17 cellular contexts compared by ENCODE assay signal in the genomic region with DNA sequence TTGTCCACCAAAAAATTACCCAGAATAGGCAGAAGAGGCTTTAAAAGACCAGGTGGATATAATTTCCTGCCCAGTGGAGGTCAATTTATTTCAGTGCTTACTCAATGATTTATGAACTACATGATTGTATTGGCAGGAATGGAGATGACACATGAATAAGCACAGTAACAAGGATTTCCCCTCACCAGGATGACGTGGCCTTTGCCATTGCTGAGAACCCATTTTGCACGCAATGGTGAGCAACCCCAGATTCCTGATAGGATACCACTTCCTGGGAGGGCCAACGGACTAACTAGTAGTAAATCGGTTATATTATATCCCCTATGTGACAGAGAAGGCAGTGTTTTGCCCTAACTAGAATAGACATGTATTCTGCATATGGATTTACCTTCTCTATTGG. TPM values are rescaled to one million over a fixed set of nuclear protein-coding genes. Genes with fewer than 3 reads are reported as not detected.
DNase-seq lines count a peak whose midpoint lies in the region; ATAC-seq, FAIRE-seq and TF ChIP-seq lines count a peak whose summit lies in the region.
"Had no signal": no experiment of that assay in that cellular context is flagged by ENCODE, and none has a peak within 500 bp of the region (broad histone marks: within the 10 kb centered on the region; RNA-seq: fewer than 3 reads in every experiment).

No MANE protein-coding gene starts in this region.

- no peaks in the 10 kb centered on the region for H3K9me3 ChIP-seq in BE2C

- in situ Hi-C loops in KBM-7 (cut with MboI; ENCODE audit: low pct_unique_long_range_greater_than_20kb, low sequenced_read_pairs) = no loop called here

- no peak for ATAC-seq in activated CD8-positive, alpha-beta memory T cell treated with anti-CD3 and anti-CD28 coated beads, Interleukin-2, amount 10 ng/mL, durations not matched to agents 7 days and 5 days

- H3K27ac Mint-ChIP-seq in activated CD8-positive, alpha-beta memory T cell treated with anti-CD3 and anti-CD28 coated beads, Interleukin-2, amount 10 ng/mL, durations not matched to agents 7 days and 5 days = no peak overlapping the region
- H3K27ac Mint-ChIP-seq: activated CD4-positive, alpha-beta memory T cell treated with anti-CD3 and anti-CD28 coated beads, Interleukin-2, amount 10 ng/mL, durations not matched to agents 7 days and 5 days; activated naive CD4-positive, alpha-beta T cell treated with anti-CD3 and anti-CD28 coated beads for 36 hours; mesothelial cell of epicardium had no signal

- H3K4me1 Mint-ChIP-seq in activated CD8-positive, alpha-beta memory T cell treated with anti-CD3 and anti-CD28 coated beads, Interleukin-2, amount 10 ng/mL, durations not matched to agents 7 days and 5 days = no peaks in the 10 kb centered on the region
- H3K4me1 Mint-ChIP-seq: activated CD4-positive, alpha-beta memory T cell treated with anti-CD3 and anti-CD28 coated beads, Interleukin-2, amount 10 ng/mL, durations not matched to agents 7 days and 5 days; mesothelial cell of epicardium had no signal

- H3K9me3 Mint-ChIP-seq in activated CD8-positive, alpha-beta memory T cell treated with anti-CD3 and anti-CD28 coated beads, Interleukin-2, amount 10 ng/mL, durations not matched to agents 7 days and 5 days (ENCODE audit: low read depth) = no peaks in the 10 kb centered on the region
- H3K9me3 Mint-ChIP-seq: activated CD4-positive, alpha-beta memory T cell treated with anti-CD3 and anti-CD28 coated beads, Interleukin-2, amount 10 ng/mL, durations not matched to agents 7 days and 5 days; activated naive CD4-positive, alpha-beta T cell treated with anti-CD3 and anti-CD28 coated beads for 36 hours; mesothelial cell of epicardium had no signal

- CTCF ChIA-PET in activated CD8-positive, alpha-beta memory T cell treated with anti-CD3 and anti-CD28 coated beads, Interleukin-2, amount 10 ng/mL, durations not matched to agents 7 days and 5 days (lab: Charles Lee) = no interaction called here

- H3K4me3 ChIP-seq in bronchial epithelial cell (ENCODE audit: low read depth, low read length) = no peak overlapping the region
- no peak overlapping the region for H3K4me3 ChIP-seq in BE2C (ENCODE audit: low read depth, low read length)
- H3K4me3 ChIP-seq: dorsolateral prefrontal cortex had no signal

- FAIRE-seq in bronchial epithelial cell (lab: Jason Lieb, UNC) = no peak

- no peaks in the 10 kb centered on the region for H3K36me3 Mint-ChIP-seq in activated CD8-positive, alpha-beta memory T cell treated with anti-CD3 and anti-CD28 coated beads, Interleukin-2, amount 10 ng/mL, durations not matched to agents 7 days and 5 days
- H3K36me3 Mint-ChIP-seq: mesothelial cell of epicardium had no signal

- DNase-seq in Daoy (ENCODE audit: low read depth) = peak; percentile 66
- DNase-seq in KBM-7 = peak; percentile 85
- peak; percentile 68 for DNase-seq in bronchial epithelial cell (ENCODE audit: low read depth)
- DNase-seq in myocyte (ENCODE audit: low read depth) = peak; percentile 78
- no peak for DNase-seq in BE2C
- DNase-seq in activated gamma-delta T cell treated with Interleukin-2 at 50 U/mL for 16 hours = no peak
- DNase-seq in activated CD8-positive, alpha-beta memory T cell treated with anti-CD3 and anti-CD28 coated beads, Interleukin-2, amount 10 ng/mL, durations not matched to agents 7 days and 5 days = no peak
- no peak for DNase-seq in NCI-H774 (lab: John Stamatoyannopoulos, UW)
- DNase-seq: activated CD4-positive, alpha-beta memory T cell treated with anti-CD3 and anti-CD28 coated beads, Interleukin-2, amount 10 ng/mL, durations not matched to agents 7 days and 5 days; activated naive CD4-positive, alpha-beta T cell treated with anti-CD3 and anti-CD28 coated beads for 36 hours; dorsolateral prefrontal cortex; KG1; NCI-H2029; stimulated activated naive CD4-positive, alpha-beta T cell treated with Interleukin-2 at 50 U/mL for 16 hours; T-helper 1 cell had no signal

- H3K27me3 ChIP-seq in bronchial epithelial cell (ENCODE audit: control insufficient read depth, insufficient read depth, low read length) (peaks cover 4% of the 10 kb centered on the region), BE2C (peaks cover 52% of the 10 kb centered on the region)

- TF ChIP-seq CTCF in bronchial epithelial cell (IDR thresholded peaks at IDR 0.05; ENCODE audit: insufficient read depth, low read length, severe bottlenecking) (no peak), BE2C (IDR thresholded peaks at IDR 0.05; ENCODE audit: low read depth, low read length) (no peak)

- H3K36me3 ChIP-seq in bronchial epithelial cell (ENCODE audit: control insufficient read depth, insufficient read depth, low read length) (no peaks in the 10 kb centered on the region), BE2C (no peaks in the 10 kb centered on the region)

- H3K4me1 ChIP-seq in BE2C = no peaks in the 10 kb centered on the region
- H3K4me1 ChIP-seq: parathyroid adenoma had no signal

- no peak overlapping the region for H3K4me3 Mint-ChIP-seq in activated CD8-positive, alpha-beta memory T cell treated with anti-CD3 and anti-CD28 coated beads, Interleukin-2, amount 10 ng/mL, durations not matched to agents 7 days and 5 days
- H3K4me3 Mint-ChIP-seq: activated CD4-positive, alpha-beta memory T cell treated with anti-CD3 and anti-CD28 coated beads, Interleukin-2, amount 10 ng/mL, durations not matched to agents 7 days and 5 days; activated naive CD4-positive, alpha-beta T cell treated with anti-CD3 and anti-CD28 coated beads for 36 hours; mesothelial cell of epicardium had no signal

- peaks cover 29% of the 10 kb centered on the region for H3K27me3 Mint-ChIP-seq in activated CD8-positive, alpha-beta memory T cell treated with anti-CD3 and anti-CD28 coated beads, Interleukin-2, amount 10 ng/mL, durations not matched to agents 7 days and 5 days

RNA-seq across cellular contexts. Expression of a gene that starts 11.6 kb away (rescaled TPM):
- not detected in 2 replicates for total RNA-seq in Daoy (2014; rRNA removed; shearing (Covaris generic))
- total RNA-seq in bronchial epithelial cell (not detected in 2 replicates), myocyte (not detected in 2 replicates)
- polyA plus RNA-seq in myocyte (2012) = not detected
- polyA plus RNA-seq in BE2C (2012; ENCODE audit: insufficient read depth, insufficient read length, low read depth) = not detected
- not detected for total RNA-seq in activated CD8-positive, alpha-beta memory T cell treated with anti-CD3 and anti-CD28 coated beads, Interleukin-2, amount 10 ng/mL, durations not matched to agents 7 days and 5 days
- total RNA-seq: activated CD4-positive, alpha-beta memory T cell treated with anti-CD3 and anti-CD28 coated beads, Interleukin-2, amount 10 ng/mL, durations not matched to agents 7 days and 5 days; activated naive CD4-positive, alpha-beta T cell treated with anti-CD3 and anti-CD28 coated beads for 36 hours had no signal

Comparison
In these comparisons a context has a peak if more than half of its experiments do, and no peak if none do; other contexts are left out.
1. DNase-seq: peak in Daoy (single experiment), KBM-7 (single experiment), bronchial epithelial cell (single experiment) and myocyte (single experiment); none in BE2C (single experiment), activated gamma-delta T cell treated with Interleukin-2 at 50 U/mL for 16 hours (single experiment), activated CD8-positive, alpha-beta memory T cell treated with anti-CD3 and anti-CD28 coated beads, Interleukin-2, amount 10 ng/mL, durations not matched to agents 7 days and 5 days (single experiment) and NCI-H774 (single experiment).